ENCODE assay signal across 28 cellular contexts in the genomic region with DNA sequence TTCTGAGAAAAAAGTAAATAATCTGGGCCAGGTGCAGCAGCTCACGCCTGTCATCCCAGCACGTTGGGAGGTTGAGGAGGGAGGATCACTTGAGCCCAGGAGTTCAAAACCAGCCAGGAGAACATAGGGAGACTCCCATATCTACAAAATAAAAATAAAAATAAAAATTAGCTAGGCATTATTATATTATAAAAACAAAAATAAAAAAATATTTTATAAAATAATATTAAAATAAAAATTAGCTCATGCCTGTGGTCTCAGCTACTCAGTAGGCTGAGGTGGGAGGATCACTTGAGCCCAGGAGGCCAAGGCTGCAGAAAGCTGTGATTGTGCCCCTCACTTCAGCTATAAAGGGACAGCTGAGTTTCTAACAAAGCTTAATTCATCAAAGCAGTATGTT.
"Had no signal": no experiment of that assay in that cellular context is flagged by ENCODE, and none has a peak within 500 bp of the region (broad histone marks: within the 10 kb centered on the region; RNA-seq: fewer than 3 reads in every experiment).

No MANE protein-coding gene starts in this region.

- H3K4me1 ChIP-seq: neural progenitor cell, parathyroid adenoma, psoas muscle, right lobe of liver, sigmoid colon, thyroid gland, tibial nerve, upper lobe of left lung, vagina had no signal

- DNase-seq: naive thymus-derived CD8-positive, alpha-beta T cell; nephron progenitor cell; occipital lobe; ovary; posterior cingulate gyrus; psoas muscle; right cardiac atrium; right lobe of liver; sigmoid colon; small intestine; stimulated activated CD4-positive, alpha-beta T cell treated with anti-CD3 and anti-CD28 coated beads, Interleukin-15, amount 100 ng/mL, for 24 hours; stimulated activated CD4-positive, alpha-beta T cell treated with anti-CD3 and anti-CD28 coated beads, Interleukin-2, amount 100 ng/mL, for 24 hours; stimulated activated CD4-positive, alpha-beta T cell treated with anti-CD3 and anti-CD28 coated beads, Interleukin-2, amount 100 ng/mL, for 48 hours; stimulated activated CD4-positive, alpha-beta T cell treated with anti-CD3 and anti-CD28 coated beads, Interleukin-4, amount 100 ng/mL, for 24 hours; stimulated activated naive B cell treated with anti-CD40 and anti-IgM and Interleukin-4, amounts not matched to agents 10 μg/mL and 1 μg/mL and 100 μg/mL, for 72 hours; stimulated activated naive CD4-positive, alpha-beta T cell treated with Interleukin-2 at 50 U/mL for 16 hours; stomach; thyroid gland; upper lobe of left lung had no signal

- H3K9me3 Mint-ChIP-seq: natural killer cell treated with Interleukin-12 subunit alpha and Interleukin-12 subunit beta and Interleukin-15 and Interleukin-18, amount 100 ng/mL, for 72 hours; neural progenitor cell had no signal

- H3K9ac ChIP-seq: neural progenitor cell, parathyroid adenoma had no signal

- H3K36me3 Mint-ChIP-seq: naive thymus-derived CD8-positive, alpha-beta T cell; natural killer cell treated with Interleukin-12 subunit alpha and Interleukin-12 subunit beta and Interleukin-15 and Interleukin-18, amount 100 ng/mL, for 72 hours; neural progenitor cell; stimulated activated effector memory CD8-positive, alpha-beta T cell treated with anti-CD3 and anti-CD28 coated beads, Interleukin-12 subunit alpha, Interleukin-12 subunit beta, amount 100 ng/mL, for 72 hours; stimulated activated naive B cell treated with anti-CD40 and anti-IgM and Interleukin-4, amounts not matched to agents 10 μg/mL and 1 μg/mL and 100 μg/mL, for 72 hours had no signal

- H3K4me3 ChIP-seq: neural progenitor cell, ovary, psoas muscle, right lobe of liver, sigmoid colon, stomach, thoracic aorta, thyroid gland, tibial nerve, upper lobe of left lung, vagina had no signal

- H3K4me1 Mint-ChIP-seq: naive thymus-derived CD8-positive, alpha-beta T cell; stimulated activated effector memory CD8-positive, alpha-beta T cell treated with anti-CD3 and anti-CD28 coated beads, Interleukin-12 subunit alpha, Interleukin-12 subunit beta, amount 100 ng/mL, for 72 hours; stimulated activated naive B cell treated with anti-CD40 and anti-IgM and Interleukin-4, amounts not matched to agents 10 μg/mL and 1 μg/mL and 100 μg/mL, for 72 hours had no signal

- H3K27ac ChIP-seq: neural progenitor cell, ovary, parathyroid adenoma, psoas muscle, right lobe of liver, sigmoid colon, stomach, thoracic aorta, thyroid gland, tibial nerve, upper lobe of left lung, vagina had no signal

- H3K27me3 ChIP-seq: neural progenitor cell, ovary, right lobe of liver, sigmoid colon, thyroid gland, tibial nerve, upper lobe of left lung, vagina had no signal

- ATAC-seq: naive thymus-derived CD8-positive, alpha-beta T cell; natural killer cell treated with Interleukin-12 subunit alpha and Interleukin-12 subunit beta and Interleukin-15 and Interleukin-18, amount 100 ng/mL, for 72 hours; psoas muscle; right cardiac atrium; right lobe of liver; stimulated activated effector memory CD8-positive, alpha-beta T cell treated with anti-CD3 and anti-CD28 coated beads, Interleukin-12 subunit alpha, Interleukin-12 subunit beta, amount 100 ng/mL, for 72 hours; stimulated activated naive B cell treated with anti-CD40 and anti-IgM and Interleukin-4, amounts not matched to agents 10 μg/mL and 1 μg/mL and 100 μg/mL, for 72 hours had no signal

- H3K4me3 Mint-ChIP-seq: naive thymus-derived CD8-positive, alpha-beta T cell; natural killer cell treated with Interleukin-12 subunit alpha and Interleukin-12 subunit beta and Interleukin-15 and Interleukin-18, amount 100 ng/mL, for 72 hours; nephron progenitor cell; neural progenitor cell; stimulated activated effector memory CD8-positive, alpha-beta T cell treated with anti-CD3 and anti-CD28 coated beads, Interleukin-12 subunit alpha, Interleukin-12 subunit beta, amount 100 ng/mL, for 72 hours; stimulated activated naive B cell treated with anti-CD40 and anti-IgM and Interleukin-4, amounts not matched to agents 10 μg/mL and 1 μg/mL and 100 μg/mL, for 72 hours; stimulated activated naive CD8-positive, alpha-beta T cell treated with anti-CD3 and anti-CD28 coated beads, Interleukin-15, Interleukin-2, amounts not matched to agents 100 ng/mL and 50 ng/mL, for 24 hours had no signal

- H3K9me3 ChIP-seq: ovary, psoas muscle, right lobe of liver, sigmoid colon, stomach, thoracic aorta, thyroid gland, tibial nerve, upper lobe of left lung, vagina had no signal

- H3K27ac Mint-ChIP-seq: naive thymus-derived CD8-positive, alpha-beta T cell; natural killer cell treated with Interleukin-12 subunit alpha and Interleukin-12 subunit beta and Interleukin-15 and Interleukin-18, amount 100 ng/mL, for 72 hours; neural progenitor cell; progenitor cell of endocrine pancreas; stimulated activated effector memory CD8-positive, alpha-beta T cell treated with anti-CD3 and anti-CD28 coated beads, Interleukin-12 subunit alpha, Interleukin-12 subunit beta, amount 100 ng/mL, for 72 hours; stimulated activated naive B cell treated with anti-CD40 and anti-IgM and Interleukin-4, amounts not matched to agents 10 μg/mL and 1 μg/mL and 100 μg/mL, for 72 hours; stimulated activated naive CD8-positive, alpha-beta T cell treated with anti-CD3 and anti-CD28 coated beads, Interleukin-15, Interleukin-2, amounts not matched to agents 100 ng/mL and 50 ng/mL, for 24 hours had no signal

- H3K27me3 Mint-ChIP-seq: progenitor cell of endocrine pancreas had no signal

- H3K36me3 ChIP-seq: neural progenitor cell, ovary, right lobe of liver, sigmoid colon, stomach, thoracic aorta, thyroid gland, tibial nerve, upper lobe of left lung, vagina had no signal
